ENCODE assay signal across 23 cellular contexts in genomic region chr16:51531271-51531670, GRCh38.
"Had no signal": no experiment of that assay in that cellular context is flagged by ENCODE, and none has a peak within 500 bp of the region (broad histone marks: within the 10 kb centered on the region; RNA-seq: fewer than 3 reads in every experiment).

No MANE protein-coding gene starts in this region.

- H3K27ac ChIP-seq: coronary artery, dorsolateral prefrontal cortex, esophagus squamous epithelium, gastroesophageal sphincter, heart left ventricle, hepatocyte, left lung, lower lobe of right lung had no signal

- H3K27me3 ChIP-seq: dorsolateral prefrontal cortex, esophagus squamous epithelium, gastroesophageal sphincter, heart left ventricle, hepatocyte, left lung had no signal

- DNase-seq: dermis blood vessel endothelial cell; dorsolateral prefrontal cortex; effector CD4-positive, alpha-beta T cell; effector memory CD4-positive, alpha-beta T cell; esophagus squamous epithelium; foreskin fibroblast; heart left ventricle; hypothalamus; immature natural killer cell; islet precursor cell; kidney; kidney glomerular epithelial cell; left colon; left lung; left ventricle myocardium superior; lower lobe of right lung; mesenchymal stem cell; midbrain; naive B cell; naive thymus-derived CD8-positive, alpha-beta T cell had no signal

- H3K4me1 ChIP-seq: esophagus squamous epithelium, gastroesophageal sphincter, heart left ventricle, left lung, lower lobe of right lung had no signal

- ATAC-seq: gastroesophageal sphincter; heart left ventricle; left colon; left lung; left ventricle myocardium superior; lower lobe of right lung; naive thymus-derived CD8-positive, alpha-beta T cell had no signal
